Comparison of ENCODE assay signal across 1 cellular context in genomic region chr22:24525416-24526037, GRCh38.
TF ChIP-seq lines count a peak whose summit lies in the region.

No MANE protein-coding gene starts in this region.

TF ChIP-seq in HepG2, 621 proteins besides CTCF, POLR2A, EP300 and RAD21 (continued from another document and continues in another):
- TF ChIP-seq NR2F1 (CRISPR knock-in tag; IDR thresholded peaks at IDR 0.05) (peak; percentile 99), ZNF841 (CRISPR knock-in tag; IDR thresholded peaks at IDR 0.05; ENCODE audit: borderline replicate concordance) (no peak), PRPF4 (IDR thresholded peaks at IDR 0.05; ENCODE audit: low read depth, low read length, poor library complexity, severe bottlenecking) (no peak), CERS6 (CRISPR knock-in tag; IDR thresholded peaks at IDR 0.05) (no peak), TFE3 (CRISPR knock-in tag; IDR thresholded peaks at IDR 0.05) (peak; percentile 43; the same call in 1 of the 2 replicates), ZNF552 (CRISPR knock-in tag; IDR thresholded peaks at IDR 0.05; ENCODE audit: borderline replicate concordance) (no peak), NFE2L1 (CRISPR knock-in tag; IDR thresholded peaks at IDR 0.05; ENCODE audit: borderline replicate concordance) (no peak), STAT5B (CRISPR knock-in tag; IDR thresholded peaks at IDR 0.05) (no peak), GATA4 (IDR thresholded peaks at IDR 0.05; ENCODE audit: borderline replicate concordance, low read depth) (no peak), ZNF605 (CRISPR knock-in tag; IDR thresholded peaks at IDR 0.05) (peak; percentile 90), ZNF253 (CRISPR knock-in tag; IDR thresholded peaks at IDR 0.05; ENCODE audit: borderline replicate concordance) (no peak), ZNF788 (CRISPR knock-in tag; IDR thresholded peaks at IDR 0.05; ENCODE audit: borderline replicate concordance) (peak; percentile 84; the same call in 1 of the 2 replicates), MXD1 (CRISPR knock-in tag; IDR thresholded peaks at IDR 0.05) (no peak), ZNF121 (CRISPR knock-in tag; IDR thresholded peaks at IDR 0.05) (no peak), GPN1 (CRISPR knock-in tag; IDR thresholded peaks at IDR 0.05; ENCODE audit: borderline replicate concordance) (no peak), ZBTB7B (CRISPR knock-in tag; IDR thresholded peaks at IDR 0.05) (peak; percentile 64; the same call in 1 of the 2 replicates), FIP1L1 (IDR thresholded peaks at IDR 0.05; ENCODE audit: borderline replicate concordance, insufficient read depth, low read depth, low read length) (no peak), USF2 (IDR thresholded peaks at IDR 0.05; ENCODE audit: low read depth, low read length) (no peak), USF2 (CRISPR knock-in tag; IDR thresholded peaks at IDR 0.05; ENCODE audit: borderline replicate concordance) (no peak), ZNF670 (CRISPR knock-in tag; IDR thresholded peaks at IDR 0.05; ENCODE audit: borderline replicate concordance) (no peak), SMC3 (IDR thresholded peaks at IDR 0.05; ENCODE audit: low read length) (peak; percentile 99), UBTF (CRISPR knock-in tag; IDR thresholded peaks at IDR 0.05) (no peak; the same call in 1 of the 2 replicates), ZNF83 (CRISPR knock-in tag; IDR thresholded peaks at IDR 0.05; ENCODE audit: borderline replicate concordance) (no peak), ELF1 (CRISPR knock-in tag; IDR thresholded peaks at IDR 0.05) (peak; percentile 10; the same call in 1 of the 2 replicates), ETV5 (CRISPR knock-in tag; IDR thresholded peaks at IDR 0.05; ENCODE audit: borderline replicate concordance) (peak; percentile 60; the same call in 1 of the 2 replicates), AKNA (CRISPR knock-in tag; IDR thresholded peaks at IDR 0.05; ENCODE audit: borderline replicate concordance) (no peak), ZNF446 (CRISPR knock-in tag; IDR thresholded peaks at IDR 0.05) (no peak), E2F5 (CRISPR knock-in tag; conservative IDR thresholded peaks at IDR 0.05) (no peak), SP1 (IDR thresholded peaks at IDR 0.05) (no peak), SP1 (CRISPR knock-in tag; IDR thresholded peaks at IDR 0.05) (0 out of 2 replicates have a peak, but pooled peaks have one; percentile 29), ZFP37 (CRISPR knock-in tag; IDR thresholded peaks at IDR 0.05; ENCODE audit: borderline replicate concordance) (no peak), HNRNPUL1 (IDR thresholded peaks at IDR 0.05; ENCODE audit: low read depth, low read length) (no peak), ZBTB39 (CRISPR knock-in tag; IDR thresholded peaks at IDR 0.05) (peak; percentile 98), ATAD3A (CRISPR knock-in tag; IDR thresholded peaks at IDR 0.05) (no peak), U2AF1 (optimal IDR thresholded peaks at IDR 0.05; ENCODE audit: low read depth, low read length) (no peak), TOPORS (CRISPR knock-in tag; IDR thresholded peaks at IDR 0.05) (no peak), ARHGAP35 (CRISPR knock-in tag; IDR thresholded peaks at IDR 0.05; ENCODE audit: borderline replicate concordance) (no peak), KLF16 (CRISPR knock-in tag; IDR thresholded peaks at IDR 0.05) (peak in 1 of 2 experiments; percentile 62; a peak in 1 of 4 replicates)
